15 cellular contexts compared by ENCODE assay signal in the genomic region with DNA sequence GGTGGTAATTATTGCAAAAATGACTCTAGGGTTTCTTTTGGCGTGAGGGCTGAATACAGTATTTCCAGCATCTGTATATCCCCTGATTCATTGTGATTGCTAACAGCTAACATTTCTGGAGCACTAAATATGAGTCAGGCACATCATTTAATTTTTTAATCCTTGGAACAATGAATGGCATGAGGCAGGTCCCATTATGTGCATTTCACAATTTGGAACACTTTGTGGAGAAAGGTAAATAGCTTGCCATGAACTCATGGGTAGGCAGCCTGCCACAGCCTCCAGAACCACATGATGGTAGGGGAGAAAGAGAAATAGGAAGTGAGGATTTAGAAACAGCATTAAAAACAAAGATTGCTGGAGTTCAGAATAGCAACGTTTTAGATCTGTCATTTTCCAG. TPM values are rescaled to one million over a fixed set of nuclear protein-coding genes. Genes with fewer than 3 reads are reported as not detected.
DNase-seq lines count a peak whose midpoint lies in the region; ATAC-seq and TF ChIP-seq lines count a peak whose summit lies in the region.
"Had no signal": no experiment of that assay in that cellular context is flagged by ENCODE, and none has a peak within 500 bp of the region (broad histone marks: within the 10 kb centered on the region; RNA-seq: fewer than 3 reads in every experiment).

No MANE protein-coding gene starts in this region.

- H3K4me1 Mint-ChIP-seq in brain: peaks cover 48% of the 10 kb centered on the region
- H3K4me1 Mint-ChIP-seq in nephron: peaks cover 6% of the 10 kb centered on the region
- H3K4me1 Mint-ChIP-seq: memory B cell had no signal

- H3K4me3 Mint-ChIP-seq in brain: peak overlapping the region; percentile 79 to 88 (median 86)
- H3K4me3 Mint-ChIP-seq in nephron: peak overlapping the region; percentile 68 to 76 (median 73)
- H3K4me3 Mint-ChIP-seq: CD4-positive, alpha-beta T cell; memory B cell had no signal

- no peak for TF ChIP-seq CTCF in brain (conservative IDR thresholded peaks at IDR 0.05)
- TF ChIP-seq CTCF in nephron (IDR thresholded peaks at IDR 0.05; ENCODE audit: unreplicated experiment in 3 of 3): no peak

- ATAC-seq in HG03432 (IDR thresholded peaks at IDR 0.05; ENCODE audit: unreplicated experiment): no peak
- ATAC-seq: stimulated activated naive CD8-positive, alpha-beta T cell treated with anti-CD3 and anti-CD28 coated beads, Interleukin-15, Interleukin-2, amounts not matched to agents 100 U/mL and 50 U/mL, for 24 hours had no signal

- H3K9me3 ChIP-seq in BLaER1 treated with 17β-estradiol and CSF1 and Interleukin-3, amounts not matched to agents 10 nM and 100 nM (replicated peaks in 1 of 11): peaks cover 8 to 21% (median 20%) of the 10 kb centered on the region in 11 experiments; a peak in 19 of 22 replicates

- no peaks in the 10 kb centered on the region for H3K36me3 ChIP-seq in BLaER1 treated with 17β-estradiol and CSF1 and Interleukin-3, amounts not matched to agents 10 nM and 100 nM

- H3K27ac Mint-ChIP-seq in brain (peak overlapping the region in 2 of 5 experiments; percentile 15 to 63), nephron (no peak overlapping the region)
- H3K27ac Mint-ChIP-seq: CD4-positive, alpha-beta T cell; memory B cell had no signal

- H3K27me3 ChIP-seq in BLaER1 treated with 17β-estradiol and CSF1 and Interleukin-3, amounts not matched to agents 10 nM and 100 nM: no peaks in the 10 kb centered on the region

- peaks cover 76% of the 10 kb centered on the region for H3K27me3 Mint-ChIP-seq in brain
- H3K27me3 Mint-ChIP-seq in nephron (ENCODE audit: low read depth): peaks cover 85% of the 10 kb centered on the region

- H3K4me3 ChIP-seq in BLaER1 treated with 17β-estradiol and CSF1 and Interleukin-3, amounts not matched to agents 10 nM and 100 nM: peak overlapping the region in 1 of 10 experiments; percentile 1; a peak in 1 of 20 replicates

- peaks cover 21 to 35% (median 27%) of the 10 kb centered on the region in 10 experiments for H3K4me1 ChIP-seq in BLaER1 treated with 17β-estradiol and CSF1 and Interleukin-3, amounts not matched to agents 10 nM and 100 nM

- H4K20me1 ChIP-seq in BLaER1 treated with 17β-estradiol and CSF1 and Interleukin-3, amounts not matched to agents 10 nM and 100 nM: 0 out of 22 replicates have a peak, but pooled peaks cover 0 to 5% (median 0%) of the 10 kb centered on the region in 11 experiments

- H3K4me2 ChIP-seq in BLaER1 treated with 17β-estradiol and CSF1 and Interleukin-3, amounts not matched to agents 10 nM and 100 nM: peak overlapping the region; percentile 48 to 90 (median 73); a peak in 21 of 22 replicates

- peaks cover 17% of the 10 kb centered on the region for H3K36me3 Mint-ChIP-seq in brain
- H3K36me3 Mint-ChIP-seq in nephron (ENCODE audit: low read depth): no peaks in the 10 kb centered on the region

- peak overlapping the region in 1 of 11 experiments; percentile 29; a peak in 1 of 22 replicates for H3K9ac ChIP-seq in BLaER1 treated with 17β-estradiol and CSF1 and Interleukin-3, amounts not matched to agents 10 nM and 100 nM

- H3K27ac ChIP-seq in BLaER1 treated with 17β-estradiol and CSF1 and Interleukin-3, amounts not matched to agents 10 nM and 100 nM: peak overlapping the region in 6 of 11 experiments; percentile 14 to 56 (median 22); a peak in 8 of 22 replicates

- peaks cover 0 to under 1% (median 0%) of the 10 kb centered on the region in 5 experiments for H3K9me3 Mint-ChIP-seq in brain
- peaks cover 4% of the 10 kb centered on the region for H3K9me3 Mint-ChIP-seq in nephron
- H3K9me3 Mint-ChIP-seq: CD4-positive, alpha-beta T cell had no signal

- DNase-seq in LHCN-M2 (ENCODE audit: low read depth): peak; percentile 26
- DNase-seq in iPS-NIHi11 (ENCODE audit: low spot score): no peak
- no peak for DNase-seq in stimulated activated CD4-positive, alpha-beta T cell treated with anti-CD3 and anti-CD28 coated beads, Interleukin-4, amount 100 ng/mL, for 24 hours
- no peak for DNase-seq in anterior cingulate cortex (lab: John Stamatoyannopoulos, UW)
- DNase-seq: activated CD4-positive, alpha-beta T cell treated with anti-CD3 and anti-CD28 coated beads for 4 hours; CD4-positive, alpha-beta T cell; GDM1; KG1; stimulated activated CD4-positive, alpha-beta T cell treated with anti-CD3 and anti-CD28 coated beads, Interleukin-2, amount 100 ng/mL, for 48 hours; stimulated activated naive CD8-positive, alpha-beta T cell treated with anti-CD3 and anti-CD28 coated beads, Interleukin-15, Interleukin-2, amounts not matched to agents 100 U/mL and 50 U/mL, for 24 hours had no signal

RNA-seq across cellular contexts. Expression of a gene that starts 1.7 kb away (rescaled TPM):
- 3,060 and 3,846 TPM in 2 replicates for total RNA-seq in LHCN-M2 (2014; rRNA removed)
- 307 TPM for polyA plus RNA-seq in LHCN-M2 (2012)
- 90.5 TPM for polyA plus RNA-seq in brain (ENCODE audit: insufficient read depth, low read depth, low replicate concordance)
- total RNA-seq: CD4-positive, alpha-beta T cell had no signal
